In genomic region chr15:78263907-78264303, GRCh38 we compare ENCODE assay signal across 8 cellular contexts. TPM values are rescaled to one million over a fixed set of nuclear protein-coding genes. Genes with fewer than 3 reads are reported as not detected.
DNase-seq lines count a peak whose midpoint lies in the region; ATAC-seq and TF ChIP-seq lines count a peak whose summit lies in the region.

No MANE protein-coding gene starts in this region.

- peaks cover 23 to 44% (median 34%) of the 10 kb centered on the region in 7 donors for H3K4me1 Mint-ChIP-seq in naive thymus-derived CD4-positive, alpha-beta T cell

- no peaks in the 10 kb centered on the region for H3K36me3 Mint-ChIP-seq in naive thymus-derived CD4-positive, alpha-beta T cell

- no peaks in the 10 kb centered on the region for H3K27me3 Mint-ChIP-seq in naive thymus-derived CD4-positive, alpha-beta T cell

- no peaks in the 10 kb centered on the region for H3K9me3 Mint-ChIP-seq in naive thymus-derived CD4-positive, alpha-beta T cell

- ATAC-seq in naive thymus-derived CD4-positive, alpha-beta T cell = no peak

- H3K27ac ChIP-seq in 22Rv1 = peak overlapping the region; percentile 58
- H3K27ac ChIP-seq in OCI-LY1 (ENCODE audit: low read depth, low read length, poor library complexity, severe bottlenecking) = no peak overlapping the region
- H3K27ac ChIP-seq in effector memory CD4-positive, alpha-beta T cell (ENCODE audit: insufficient read depth, low read length, poor library complexity, severe bottlenecking) = peak overlapping the region; percentile 47
- H3K27ac ChIP-seq in naive thymus-derived CD4-positive, alpha-beta T cell (ENCODE audit: low read depth, low read length) = peak overlapping the region; percentile 83

- H3K27me3 ChIP-seq in OCI-LY1 (ENCODE audit: insufficient read depth, low read length) = no peaks in the 10 kb centered on the region; the same call in 1 of the 2 replicates
- no peaks in the 10 kb centered on the region for H3K27me3 ChIP-seq in effector memory CD4-positive, alpha-beta T cell (replicated peaks; ENCODE audit: control insufficient read depth, insufficient read depth, low read length, poor library complexity, severe bottlenecking)
- H3K27me3 ChIP-seq in naive thymus-derived CD4-positive, alpha-beta T cell (ENCODE audit: control insufficient read depth in 2 of 2, insufficient read depth in 2 of 2, low read length in 2 of 2) = no peaks in the 10 kb centered on the region

- no peaks in the 10 kb centered on the region for H3K9me2 ChIP-seq in OCI-LY1 (ENCODE audit: low read depth, low read length)

- H3K9me3 ChIP-seq in OCI-LY1 (ENCODE audit: low read length) = no peaks in the 10 kb centered on the region
- H3K9me3 ChIP-seq in effector memory CD4-positive, alpha-beta T cell (ENCODE audit: control insufficient read depth, low read length) = no peaks in the 10 kb centered on the region
- no peaks in the 10 kb centered on the region for H3K9me3 ChIP-seq in naive thymus-derived CD4-positive, alpha-beta T cell (ENCODE audit: control insufficient read depth in 2 of 3, low read length in 3 of 3)

- no peaks in the 10 kb centered on the region for H3F3A ChIP-seq in OCI-LY1 (ENCODE audit: insufficient read depth, low read length)

- intact Hi-C loops in naive thymus-derived CD4-positive, alpha-beta T cell (cut with micrococcal nuclease) = loop anchor here in 1 of 2 donors (1.0 kb wide), 1 partner anchor 35 kb away; the partner anchor contains the start of gene SKIC8

- POLR2A ChIA-PET in naive thymus-derived CD4-positive, alpha-beta T cell (lab: Charles Lee) = interaction anchor here (0.8 to 4.5 kb wide), 7 partner anchors 13 to 230 kb away, joined by 3 to 36 read pairs (median 4); partner anchors contain the start of genes IREB2 and SKIC8

- no peaks in the 10 kb centered on the region for H4K20me1 ChIP-seq in OCI-LY1 (ENCODE audit: insufficient read depth, low read length)

- CTCF ChIA-PET in naive thymus-derived CD4-positive, alpha-beta T cell (lab: Charles Lee) = no interaction called here

- TF ChIP-seq CTCF in 22Rv1 (IDR thresholded peaks at IDR 0.05) (no peak), OCI-LY1 (IDR thresholded peaks at IDR 0.05; ENCODE audit: low read length) (no peak)

- H3K9ac ChIP-seq in OCI-LY1 (ENCODE audit: low read length) = peak overlapping the region; percentile 27; the same call in 1 of the 2 replicates

- H3K27ac Mint-ChIP-seq in naive thymus-derived CD4-positive, alpha-beta T cell = peak overlapping the region in 8 of 9 donors; percentile 54 to 90 (median 78)

- H3K36me3 ChIP-seq in OCI-LY1 (ENCODE audit: insufficient read depth, low read length) = no peaks in the 10 kb centered on the region
- H3K36me3 ChIP-seq in effector memory CD4-positive, alpha-beta T cell (ENCODE audit: control insufficient read depth, insufficient read depth, low read length) = no peaks in the 10 kb centered on the region
- H3K36me3 ChIP-seq in naive thymus-derived CD4-positive, alpha-beta T cell (ENCODE audit: control insufficient read depth in 2 of 3, insufficient read depth in 3 of 3, low read length in 3 of 3) = no peaks in the 10 kb centered on the region

- peak overlapping the region; percentile 23 for H3K4me2 ChIP-seq in OCI-LY1 (ENCODE audit: low read length)

- H3K4me3 ChIP-seq in OCI-LY1 (ENCODE audit: low read depth, low read length, poor library complexity, severe bottlenecking) = peak overlapping the region; percentile 64
- H3K4me3 ChIP-seq in effector memory CD4-positive, alpha-beta T cell (ENCODE audit: insufficient read depth, low read depth, low read length, poor library complexity, severe bottlenecking) = peak overlapping the region; percentile 57
- H3K4me3 ChIP-seq in naive thymus-derived CD4-positive, alpha-beta T cell (ENCODE audit: low read length) = peak overlapping the region; percentile 43

- DNase-seq in effector memory CD4-positive, alpha-beta T cell = no peak
- DNase-seq in naive thymus-derived CD4-positive, alpha-beta T cell = peak in 1 of 9 donors; percentile 6
- DNase-seq in NCI-H526 treated with DMSO at 0.1 percent for 48 hours (lab: John Stamatoyannopoulos, UW) (no peak), mucosa of gallbladder (ENCODE audit: low spot score) (no peak), iPS-NIHi11 (ENCODE audit: low spot score) (no peak)
- DNase-seq in stimulated activated naive CD4-positive, alpha-beta T cell treated with Interleukin-2 at 50 U/mL for 16 hours (lab: John Stamatoyannopoulos, UW) = no peak

- peak overlapping the region; percentile 53 to 85 (median 68) for H3K4me3 Mint-ChIP-seq in naive thymus-derived CD4-positive, alpha-beta T cell

- peaks cover 34% of the 10 kb centered on the region for H3K4me1 ChIP-seq in OCI-LY1 (ENCODE audit: insufficient read depth, low read length, severe bottlenecking)
- no peaks in the 10 kb centered on the region for H3K4me1 ChIP-seq in effector memory CD4-positive, alpha-beta T cell (ENCODE audit: control insufficient read depth, insufficient read depth, low read length, poor library complexity, severe bottlenecking)
- H3K4me1 ChIP-seq in naive thymus-derived CD4-positive, alpha-beta T cell (ENCODE audit: control insufficient read depth in 2 of 2, insufficient read depth in 2 of 2, low read length in 2 of 2) = peaks cover 13 to 18% of the 10 kb centered on the region in 2 donors

- H2AFZ ChIP-seq in OCI-LY1 (ENCODE audit: low read length) = no peak overlapping the region

- no peaks in the 10 kb centered on the region; the same call in 1 of the 2 replicates for H3K79me2 ChIP-seq in OCI-LY1 (ENCODE audit: insufficient read depth, low read length)

RNA-seq across cellular contexts. Expression of gene DNAJA4, which starts 0.5 kb away (rescaled TPM):
- 10 to 100 TPM; 28.3 to 44.7 (median 38.1) TPM for total RNA-seq in naive thymus-derived CD4-positive, alpha-beta T cell
- 10 to 100 TPM in 1 of 2 donors, 1 to 10 TPM in 1; 9.9 to 18.1 TPM for polyA plus RNA-seq in naive thymus-derived CD4-positive, alpha-beta T cell
- total RNA-seq in mucosa of gallbladder = 36.9 TPM

RNA-seq across cellular contexts. Expression of gene ACSBG1, which starts 29.5 kb away (rescaled TPM):
- under 1 TPM in 1 of 5 experiments, not detected in 4; 0.39 TPM for total RNA-seq in naive thymus-derived CD4-positive, alpha-beta T cell
- polyA plus RNA-seq in naive thymus-derived CD4-positive, alpha-beta T cell = under 1 TPM in 1 of 2 donors, not detected in 1; 0.06 TPM
- total RNA-seq in mucosa of gallbladder = 0.83 TPM

RNA-seq across cellular contexts. Expression of gene SKIC8, which starts 35.5 kb away (rescaled TPM):
- 10 to 100 TPM; 26.7 to 48.7 (median 43.6) TPM for total RNA-seq in naive thymus-derived CD4-positive, alpha-beta T cell
- 10 to 100 TPM; 95.1 to 95.8 TPM for polyA plus RNA-seq in naive thymus-derived CD4-positive, alpha-beta T cell
- total RNA-seq in mucosa of gallbladder = 38.8 TPM
